12 cellular contexts compared by ENCODE assay signal in the genomic region with DNA sequence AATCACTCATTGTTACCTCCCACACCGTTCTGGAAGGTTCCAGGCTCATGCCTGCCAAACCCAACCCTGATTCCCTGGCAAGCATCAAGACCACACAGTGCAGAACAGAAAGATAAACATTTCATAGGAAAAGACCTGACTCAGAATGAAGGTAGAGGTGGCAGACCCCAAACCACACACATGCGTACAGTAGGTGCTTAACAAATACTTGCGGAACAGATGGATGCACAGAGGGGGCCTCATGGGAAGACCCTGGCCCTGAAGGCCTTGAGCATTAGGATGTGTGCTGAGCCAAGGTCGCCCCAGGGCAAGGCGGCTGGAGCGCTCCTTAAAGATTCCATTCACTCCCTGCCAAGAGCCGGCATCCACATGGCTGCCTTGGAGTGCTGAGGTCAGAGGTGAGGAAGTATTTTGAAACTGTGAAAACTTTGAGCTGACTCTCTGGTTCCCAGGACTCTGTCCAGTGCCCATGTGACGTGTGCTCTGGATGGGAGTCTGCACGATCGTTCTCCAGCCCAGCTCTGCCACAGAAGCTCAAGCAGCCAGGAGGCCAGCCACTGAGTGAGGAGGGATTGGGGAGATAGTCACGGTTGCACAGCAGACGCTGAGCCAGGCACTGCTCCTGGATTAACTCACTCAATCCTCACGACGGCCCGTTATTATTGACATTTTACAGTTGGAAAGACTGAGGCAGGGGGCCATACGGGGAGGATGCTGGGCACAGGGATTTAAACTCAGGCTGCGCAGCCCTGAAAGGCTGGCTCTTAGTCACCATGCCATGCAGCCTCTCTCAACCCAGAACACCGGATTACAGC.
A peak's percentile ranks its signal among the peaks of the same experiment; 100 is the strongest.
DNase-seq lines count a peak whose midpoint lies in the region; TF ChIP-seq lines count a peak whose summit lies in the region.
"Had no signal": no experiment of that assay in that cellular context is flagged by ENCODE, and none has a peak within 500 bp of the region (broad histone marks: within the 10 kb centered on the region; RNA-seq: fewer than 3 reads in every experiment).

No MANE protein-coding gene starts in this region.

- H3K4me3 Mint-ChIP-seq in chondrocyte (ENCODE audit: unreplicated experiment): no peak overlapping the region
- H3K4me3 Mint-ChIP-seq in progenitor cell of endocrine pancreas (ENCODE audit: low read depth): no peak overlapping the region
- H3K4me3 Mint-ChIP-seq in neural progenitor cell: no peak overlapping the region
- no peak overlapping the region for H3K4me3 Mint-ChIP-seq in mesothelial cell of epicardium

- no peak overlapping the region for H3K9ac ChIP-seq in neural progenitor cell

- H3K4me1 Mint-ChIP-seq in chondrocyte (ENCODE audit: low read depth): peaks cover 10% of the 10 kb centered on the region
- peaks cover 47% of the 10 kb centered on the region for H3K4me1 Mint-ChIP-seq in progenitor cell of endocrine pancreas (ENCODE audit: low read depth)
- H3K4me1 Mint-ChIP-seq in neural progenitor cell: peaks cover 59% of the 10 kb centered on the region
- H3K4me1 Mint-ChIP-seq in mesothelial cell of epicardium: peaks cover 2% of the 10 kb centered on the region

- H3K9me3 Mint-ChIP-seq in chondrocyte (ENCODE audit: low read depth) (no peaks in the 10 kb centered on the region), progenitor cell of endocrine pancreas (ENCODE audit: low read depth) (no peaks in the 10 kb centered on the region), neural progenitor cell (peaks cover 4% of the 10 kb centered on the region), mesothelial cell of epicardium (no peaks in the 10 kb centered on the region)

- H2AFZ ChIP-seq in neural progenitor cell (replicated peaks): no peak overlapping the region

- no peak overlapping the region for H3K4me2 ChIP-seq in neural progenitor cell

- no peak for TF ChIP-seq CTCF in chondrocyte (IDR thresholded peaks at IDR 0.05)
- TF ChIP-seq CTCF in progenitor cell of endocrine pancreas (IDR thresholded peaks at IDR 0.05; ENCODE audit: unreplicated experiment): no peak
- TF ChIP-seq CTCF in neural progenitor cell (IDR thresholded peaks at IDR 0.05): no peak
- TF ChIP-seq CTCF in mesothelial cell of epicardium (IDR thresholded peaks at IDR 0.05; ENCODE audit: unreplicated experiment): no peak

- H4K20me1 ChIP-seq in neural progenitor cell (ENCODE audit: low read depth): no peaks in the 10 kb centered on the region

- H3K27me3 Mint-ChIP-seq in chondrocyte (ENCODE audit: low read depth): peaks cover 29% of the 10 kb centered on the region
- no peaks in the 10 kb centered on the region for H3K27me3 Mint-ChIP-seq in progenitor cell of endocrine pancreas
- H3K27me3 Mint-ChIP-seq in neural progenitor cell (ENCODE audit: insufficient read depth, low read depth): peaks cover 8% of the 10 kb centered on the region
- H3K27me3 Mint-ChIP-seq in mesothelial cell of epicardium (ENCODE audit: low read depth): peaks cover 9% of the 10 kb centered on the region

- no peaks in the 10 kb centered on the region for H3K79me2 ChIP-seq in neural progenitor cell (ENCODE audit: low read depth)

- H3K36me3 Mint-ChIP-seq in chondrocyte (ENCODE audit: low read depth): no peaks in the 10 kb centered on the region
- no peaks in the 10 kb centered on the region for H3K36me3 Mint-ChIP-seq in progenitor cell of endocrine pancreas (ENCODE audit: insufficient read depth)
- no peaks in the 10 kb centered on the region for H3K36me3 Mint-ChIP-seq in neural progenitor cell
- no peaks in the 10 kb centered on the region for H3K36me3 Mint-ChIP-seq in mesothelial cell of epicardium

- peak; percentile 1 for DNase-seq in EL
- DNase-seq in chondrocyte (ENCODE audit: low spot score): no peak
- DNase-seq in islet precursor cell: peak; percentile 80
- no peak for DNase-seq in progenitor cell of endocrine pancreas (ENCODE audit: low spot score, unreplicated experiment)
- no peak for DNase-seq in neural progenitor cell (ENCODE audit: low spot score)
- no peak for DNase-seq in NCI-H1436 treated with DMSO at 0.1 percent for 48 hours (lab: John Stamatoyannopoulos, UW)
- no peak for DNase-seq in NCI-H2171 (lab: John Stamatoyannopoulos, UW)
- DNase-seq in mesothelial cell of epicardium (ENCODE audit: low spot score in 2 of 2, unreplicated experiment in 2 of 2): no peak
- DNase-seq: activated CD8-positive, alpha-beta memory T cell treated with anti-CD3 and anti-CD28 coated beads, Interleukin-2, amount 50 U/mL, for 48 hours; NCI-H2029 treated with DMSO at 0.1 percent for 48 hours had no signal

- no peaks in the 10 kb centered on the region for H3K27me3 ChIP-seq in neural progenitor cell
- H3K27me3 ChIP-seq: neutrophil, Peyer's patch had no signal

- no peaks in the 10 kb centered on the region for H3K36me3 ChIP-seq in neural progenitor cell
- H3K36me3 ChIP-seq: neutrophil, Peyer's patch had no signal

- H3K27ac Mint-ChIP-seq in chondrocyte (ENCODE audit: unreplicated experiment) (peak overlapping the region; percentile 50), progenitor cell of endocrine pancreas (peak overlapping the region; percentile 73), neural progenitor cell (no peak overlapping the region), mesothelial cell of epicardium (no peak overlapping the region)

- H3K9me3 ChIP-seq in neural progenitor cell (ENCODE audit: low read depth): no peaks in the 10 kb centered on the region
- H3K9me3 ChIP-seq: neutrophil, Peyer's patch had no signal

- H3F3A ChIP-seq in neural progenitor cell (ENCODE audit: low read depth): no peaks in the 10 kb centered on the region

- H3K27ac ChIP-seq in neural progenitor cell: no peak overlapping the region
- H3K27ac ChIP-seq: neutrophil, Peyer's patch had no signal

- H3K4me3 ChIP-seq in neural progenitor cell: no peak overlapping the region
- H3K4me3 ChIP-seq: Peyer's patch had no signal

- no peaks in the 10 kb centered on the region for H3K4me1 ChIP-seq in neural progenitor cell

Comparison
In these comparisons a context has a peak if more than half of its experiments do, and no peak if none do; other contexts are left out.
1. DNase-seq: peak in EL (single experiment) and islet precursor cell (single experiment); none in chondrocyte (single experiment), progenitor cell of endocrine pancreas (single experiment), neural progenitor cell (single experiment), NCI-H1436 treated with DMSO at 0.1 percent for 48 hours (single experiment), NCI-H2171 (single experiment) and mesothelial cell of epicardium (0 of 2).
2. H3K27ac Mint-ChIP-seq: peak in chondrocyte (single experiment) and progenitor cell of endocrine pancreas (single experiment); none in neural progenitor cell (single experiment) and mesothelial cell of epicardium (single experiment).